1 cellular context compared by ENCODE assay signal in genomic region chr13:26989261-26990007, GRCh38.
TF ChIP-seq lines count a peak whose summit lies in the region.

No MANE protein-coding gene starts in this region.

TF ChIP-seq in liver, 16 proteins besides CTCF, POLR2A, EP300 and RAD21 (continued from another document):
- TF ChIP-seq ATF3 (IDR thresholded peaks at IDR 0.05) (no peak), ZBTB33 (IDR thresholded peaks at IDR 0.05) (no peak)
TF ChIP-seq in liver: peak in this region for 3.
